ENCODE assay signal across 9 cellular contexts in genomic region chr4:163484906-163485305, GRCh38. TPM values are rescaled to one million over a fixed set of nuclear protein-coding genes. Genes with fewer than 3 reads are reported as not detected.
DNase-seq lines count a peak whose midpoint lies in the region; ATAC-seq and TF ChIP-seq lines count a peak whose summit lies in the region.
"Had no signal": no experiment of that assay in that cellular context is flagged by ENCODE, and none has a peak within 500 bp of the region (broad histone marks: within the 10 kb centered on the region; RNA-seq: fewer than 3 reads in every experiment).

No MANE protein-coding gene starts in this region.

- peak; percentile 52 for ATAC-seq in GM21825 (IDR thresholded peaks at IDR 0.05; ENCODE audit: unreplicated experiment)

- H3K4me3 ChIP-seq in fibroblast of mammary gland (ENCODE audit: control insufficient read depth, low read depth, low read length): no peak overlapping the region

- no peak overlapping the region for H3K4me3 Mint-ChIP-seq in osteocyte (ENCODE audit: unreplicated experiment)

- DNase-seq in DMS114 treated with DMSO at 0.1 percent for 48 hours (lab: John Stamatoyannopoulos, UW; ENCODE audit: unreplicated experiment): peak; percentile 47
- DNase-seq in NCI-H345 treated with DMSO at 0.1 percent for 48 hours (lab: John Stamatoyannopoulos, UW; ENCODE audit: unreplicated experiment): peak; percentile 0
- peak; percentile 5 for DNase-seq in activated CD8-positive, alpha-beta memory T cell treated with anti-CD3 and anti-CD28 coated beads, Interleukin-2, amount 50 U/mL, for 24 hours (ENCODE audit: extremely low read depth)
- peak; percentile 52 for DNase-seq in fibroblast of mammary gland (ENCODE audit: low read depth)
- DNase-seq in osteocyte (ENCODE audit: extremely low spot score, unreplicated experiment): no peak
- no peak for DNase-seq in DMS79 treated with DMSO at 0.1 percent for 48 hours (lab: John Stamatoyannopoulos, UW)
- DNase-seq in 8988T: no peak

- H3K27me3 Mint-ChIP-seq in osteocyte (ENCODE audit: unreplicated experiment): peaks cover 39% of the 10 kb centered on the region

- H3K36me3 Mint-ChIP-seq in osteocyte (ENCODE audit: unreplicated experiment): no peaks in the 10 kb centered on the region

- H3K27ac Mint-ChIP-seq in osteocyte (ENCODE audit: unreplicated experiment): no peak overlapping the region

- TF ChIP-seq CTCF in fibroblast of mammary gland (conservative IDR thresholded peaks at IDR 0.05; ENCODE audit: control insufficient read depth, insufficient read depth, low read depth, low read length): peak; percentile 48
- TF ChIP-seq CTCF in osteocyte (IDR thresholded peaks at IDR 0.05): peak; percentile 72

- H3K9me3 Mint-ChIP-seq in osteocyte (ENCODE audit: unreplicated experiment): no peaks in the 10 kb centered on the region

- H3K4me1 Mint-ChIP-seq in osteocyte (ENCODE audit: unreplicated experiment): no peaks in the 10 kb centered on the region

RNA-seq across cellular contexts. Expression of gene TMA16, which starts 9.6 kb away (rescaled TPM):
- 25.4 and 30.8 TPM in 2 replicates for total RNA-seq in osteocyte

RNA-seq across cellular contexts. Expression of gene TKTL2, which starts 11.4 kb away (rescaled TPM):
- total RNA-seq in osteocyte: not detected in 2 replicates
- total RNA-seq: activated CD8-positive, alpha-beta memory T cell treated with anti-CD3 and anti-CD28 coated beads for 36 hours had no signal

Comparison
In these comparisons a context has a peak if more than half of its experiments do, and no peak if none do; other contexts are left out.
1. DNase-seq: peak in DMS114 treated with DMSO at 0.1 percent for 48 hours (single experiment), NCI-H345 treated with DMSO at 0.1 percent for 48 hours (single experiment), activated CD8-positive, alpha-beta memory T cell treated with anti-CD3 and anti-CD28 coated beads, Interleukin-2, amount 50 U/mL, for 24 hours (single experiment) and fibroblast of mammary gland (single experiment); none in osteocyte (single experiment), DMS79 treated with DMSO at 0.1 percent for 48 hours (single experiment) and 8988T (single experiment).